In genomic region chr19:35774274-35775045, GRCh38 we compare ENCODE assay signal across 8 cellular contexts. TPM values are rescaled to one million over a fixed set of nuclear protein-coding genes. Genes with fewer than 3 reads are reported as not detected.
A peak's percentile ranks its signal among the peaks of the same experiment; 100 is the strongest.
DNase-seq lines count a peak whose midpoint lies in the region; ATAC-seq lines count a peak whose summit lies in the region.

No MANE protein-coding gene starts in this region.

- H2AK5ac ChIP-seq in trophoblast cell (ENCODE audit: low read length): no peak overlapping the region

- H3K4me1 ChIP-seq in trophoblast cell (ENCODE audit: control insufficient read depth in 1 of 2, insufficient read depth in 2 of 2, low read length in 2 of 2): peaks cover 6 to 15% of the 10 kb centered on the region in 2 experiments

- no peak overlapping the region for H3K4me3 ChIP-seq in trophoblast cell (ENCODE audit: low read depth, low read length)

- H3K27me3 Mint-ChIP-seq in effector memory CD8-positive, alpha-beta T cell: no peaks in the 10 kb centered on the region

- no peaks in the 10 kb centered on the region for H3K9me3 ChIP-seq in trophoblast cell (ENCODE audit: insufficient read depth, low read depth, low read length)

- H3K14ac ChIP-seq in trophoblast cell (ENCODE audit: low read length): no peak overlapping the region

- no peak overlapping the region for H3K23ac ChIP-seq in trophoblast cell (ENCODE audit: low read length)

- peak; percentile 25 for DNase-seq in G401 (ENCODE audit: low spot score)
- peak; percentile 94 for DNase-seq in NCI-H82 (lab: John Stamatoyannopoulos, UW)
- DNase-seq in effector memory CD8-positive, alpha-beta T cell: no peak
- DNase-seq in trophoblast cell: peak; percentile 39 to 56
- no peak for DNase-seq in DMS79 (lab: John Stamatoyannopoulos, UW)
- no peak for DNase-seq in SW 1271 (lab: John Stamatoyannopoulos, UW)
- DNase-seq in NCI-H1930 (lab: John Stamatoyannopoulos, UW): no peak
- no peak for DNase-seq in NCI-H2029 (lab: John Stamatoyannopoulos, UW)

- peaks cover 3% of the 10 kb centered on the region for H3K79me1 ChIP-seq in trophoblast cell (ENCODE audit: low read length)

- H2BK5ac ChIP-seq in trophoblast cell (ENCODE audit: low read depth, low read length, poor library complexity): no peak overlapping the region

- H3K27ac ChIP-seq in trophoblast cell (ENCODE audit: low read depth, low read length): no peak overlapping the region

- in situ Hi-C loops in G401 (cut with HindIII; ENCODE audit: low sequenced_read_pairs): no loop called here

- H3K36me3 Mint-ChIP-seq in effector memory CD8-positive, alpha-beta T cell (ENCODE audit: insufficient read depth): peaks cover 3% of the 10 kb centered on the region

- no peak overlapping the region for H3K9ac ChIP-seq in trophoblast cell (ENCODE audit: low read length)

- H3K27ac Mint-ChIP-seq in effector memory CD8-positive, alpha-beta T cell: no peak overlapping the region

- H4K12ac ChIP-seq in trophoblast cell (ENCODE audit: low read depth, low read length): no peak overlapping the region

- no peak for ATAC-seq in effector memory CD8-positive, alpha-beta T cell (replicated peaks)

- no CpG with 5 or more reads among the region's 16 CpGs for WGBS in trophoblast cell (ENCODE audit: extremely low coverage, insufficient coverage, insufficient read length)

- no peak overlapping the region for H4K91ac ChIP-seq in trophoblast cell (ENCODE audit: low read depth, low read length)

- H3K79me2 ChIP-seq in trophoblast cell (ENCODE audit: control insufficient read depth, insufficient read depth, low read length, poor library complexity): no peaks in the 10 kb centered on the region

- H2BK12ac ChIP-seq in trophoblast cell (ENCODE audit: low read length): no peak overlapping the region

- H3K4me3 Mint-ChIP-seq in effector memory CD8-positive, alpha-beta T cell: peak overlapping the region; percentile 72 to 86

- peak overlapping the region; percentile 52 for H3K4me2 ChIP-seq in trophoblast cell (ENCODE audit: low read length)

- H2BK120ac ChIP-seq in trophoblast cell (ENCODE audit: insufficient read depth, low read length, poor library complexity): no peak overlapping the region

- no peak overlapping the region for H3K18ac ChIP-seq in trophoblast cell (ENCODE audit: low read length)

- peaks cover 18% of the 10 kb centered on the region in 2 donors for H3K4me1 Mint-ChIP-seq in effector memory CD8-positive, alpha-beta T cell (ENCODE audit: low read depth in 2 of 2)

- no peaks in the 10 kb centered on the region for H3K9me3 Mint-ChIP-seq in effector memory CD8-positive, alpha-beta T cell

- no peaks in the 10 kb centered on the region for H3K27me3 ChIP-seq in trophoblast cell (ENCODE audit: insufficient read depth, low read length)

- H2AFZ ChIP-seq in trophoblast cell (ENCODE audit: insufficient read depth, low read length, poor library complexity): no peak overlapping the region

- H4K8ac ChIP-seq in trophoblast cell (ENCODE audit: low read depth, low read length): no peak overlapping the region

- H3K4ac ChIP-seq in trophoblast cell (ENCODE audit: low read depth, low read length): no peak overlapping the region

- peaks cover 0 to 3% of the 10 kb centered on the region in 2 experiments for H3K36me3 ChIP-seq in trophoblast cell (ENCODE audit: control insufficient read depth in 1 of 2, insufficient read depth in 2 of 2, low read length in 2 of 2)

RNA-seq across cellular contexts. Expression of gene ARHGAP33, which starts 0.9 kb away (rescaled TPM):
- 1.7 and 4.6 TPM in 2 replicates for total RNA-seq in G401 (2014; rRNA removed; shearing (Covaris generic))
- polyA plus RNA-seq in trophoblast cell (2013): 12.8 and 12.9 TPM in 2 replicates

RNA-seq across cellular contexts. Expression of gene PROSER3, which starts 16.5 kb away (rescaled TPM):
- 7.9 and 11.9 TPM in 2 replicates for total RNA-seq in G401 (2014; rRNA removed; shearing (Covaris generic))
- polyA plus RNA-seq in trophoblast cell (2013): 32.8 and 34.5 TPM in 2 replicates

RNA-seq across cellular contexts. Expression of gene HSPB6, which starts 17.6 kb away (rescaled TPM):
- not detected in 2 replicates for total RNA-seq in G401 (2014; rRNA removed; shearing (Covaris generic))
- 6.1 and 6.9 TPM in 2 replicates for polyA plus RNA-seq in trophoblast cell (2013)

RNA-seq across cellular contexts. Expression of gene LIN37, which starts 26.1 kb away (rescaled TPM):
- 0.80 and 9.2 TPM in 2 replicates for total RNA-seq in G401 (2014; rRNA removed; shearing (Covaris generic))
- 32.8 and 34.2 TPM in 2 replicates for polyA plus RNA-seq in trophoblast cell (2013)

RNA-seq across cellular contexts. Expression of gene PSENEN, which starts 29.0 kb away (rescaled TPM):
- 63.1 and 65.0 TPM in 2 replicates for total RNA-seq in G401 (2014; rRNA removed; shearing (Covaris generic))
- polyA plus RNA-seq in trophoblast cell (2013): 119 and 123 TPM in 2 replicates

Comparison
In these comparisons a context has a peak if more than half of its experiments do, and no peak if none do; other contexts are left out.
1. DNase-seq: peak in G401 (single experiment), NCI-H82 (single experiment) and trophoblast cell (2 of 2); none in effector memory CD8-positive, alpha-beta T cell (0 of 3), DMS79 (single experiment), SW 1271 (0 of 2), NCI-H1930 (0 of 2) and NCI-H2029 (single experiment).